In genomic region chr16:18979936-18980335, GRCh38 we compare ENCODE assay signal across 11 cellular contexts. TPM values are rescaled to one million over a fixed set of nuclear protein-coding genes. Genes with fewer than 3 reads are reported as not detected.
"Had no signal": no experiment of that assay in that cellular context is flagged by ENCODE, and none has a peak within 500 bp of the region (broad histone marks: within the 10 kb centered on the region; RNA-seq: fewer than 3 reads in every experiment).

No MANE protein-coding gene starts in this region.

- H3K36me3 Mint-ChIP-seq: activated CD4-positive, alpha-beta memory T cell treated with anti-CD3 and anti-CD28 coated beads for 36 hours; neural progenitor cell had no signal

- H3K4me1 ChIP-seq: pancreas had no signal

- H3K4me3 Mint-ChIP-seq: activated CD4-positive, alpha-beta memory T cell treated with anti-CD3 and anti-CD28 coated beads for 36 hours; activated naive CD8-positive, alpha-beta T cell treated with anti-CD3 and anti-CD28 coated beads, Interleukin-2, amount 50 U/mL, for 24 hours; effector memory CD8-positive, alpha-beta T cell; neural progenitor cell had no signal

- DNase-seq: activated CD4-positive, alpha-beta memory T cell treated with anti-CD3 and anti-CD28 coated beads for 36 hours; activated naive CD4-positive, alpha-beta T cell treated with Interleukin-2 at 50 U/mL for 16 hours; activated naive CD8-positive, alpha-beta T cell treated with anti-CD3 and anti-CD28 coated beads, Interleukin-2, amount 50 U/mL, for 24 hours; cortex of kidney; effector memory CD8-positive, alpha-beta T cell; stimulated activated CD4-positive, alpha-beta T cell treated with anti-CD3 and anti-CD28 coated beads, Interleukin-4, amount 100 ng/mL, for 1 hour; T1000 had no signal

- H3K27ac Mint-ChIP-seq: activated CD4-positive, alpha-beta memory T cell treated with anti-CD3 and anti-CD28 coated beads for 36 hours; activated naive CD8-positive, alpha-beta T cell treated with anti-CD3 and anti-CD28 coated beads, Interleukin-2, amount 50 U/mL, for 24 hours; effector memory CD8-positive, alpha-beta T cell; neural progenitor cell had no signal

- H3K9me3 ChIP-seq: pancreas had no signal

- H3K9me3 Mint-ChIP-seq: activated CD4-positive, alpha-beta memory T cell treated with anti-CD3 and anti-CD28 coated beads for 36 hours; activated naive CD8-positive, alpha-beta T cell treated with anti-CD3 and anti-CD28 coated beads, Interleukin-2, amount 50 U/mL, for 24 hours; effector memory CD8-positive, alpha-beta T cell; neural progenitor cell had no signal

- H3K4me3 ChIP-seq: cardiac muscle cell, neural progenitor cell, pancreas had no signal

- H3K27ac ChIP-seq: cardiac muscle cell, epithelial cell of prostate, neural progenitor cell, pancreas had no signal

- H3K27me3 ChIP-seq: cardiac muscle cell, neural progenitor cell, pancreas had no signal

- H3K36me3 ChIP-seq: cardiac muscle cell, neural progenitor cell, pancreas had no signal

RNA-seq across cellular contexts. Expression of gene TMC7, which starts 3.8 kb away (rescaled TPM):
- total RNA-seq: activated CD4-positive, alpha-beta memory T cell treated with anti-CD3 and anti-CD28 coated beads for 36 hours had no signal
